23 cellular contexts compared by ENCODE assay signal in the genomic region with DNA sequence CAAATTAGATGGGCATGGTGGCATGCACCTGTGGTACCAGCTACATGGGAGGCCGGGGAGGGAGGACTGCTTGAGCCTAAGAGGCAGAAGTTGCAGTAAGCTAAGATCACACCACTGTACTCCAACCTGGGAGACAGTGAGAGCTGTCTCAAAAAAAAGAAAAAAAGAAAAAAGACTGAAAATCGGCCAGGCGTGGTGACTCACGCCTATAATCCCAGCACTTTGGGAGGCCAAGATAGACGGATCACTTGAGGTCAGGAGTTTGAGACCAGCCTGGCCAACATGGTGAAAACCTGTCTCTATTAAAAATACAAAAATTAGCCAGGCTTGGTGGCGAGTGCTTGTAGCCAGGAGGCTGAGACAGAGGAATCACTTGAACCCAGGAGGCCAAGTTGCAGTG. TPM values are rescaled to one million over a fixed set of nuclear protein-coding genes. Genes with fewer than 3 reads are reported as not detected.
DNase-seq lines count a peak whose midpoint lies in the region; ATAC-seq and TF ChIP-seq lines count a peak whose summit lies in the region.
"Had no signal": no experiment of that assay in that cellular context is flagged by ENCODE, and none has a peak within 500 bp of the region (broad histone marks: within the 10 kb centered on the region; RNA-seq: fewer than 3 reads in every experiment).

No MANE protein-coding gene starts in this region.

- no peak overlapping the region for H3K14ac ChIP-seq in IMR-90 (replicated peaks; ENCODE audit: low read depth, low read length)

- no peaks in the 10 kb centered on the region for H3K9me3 ChIP-seq in IMR-90 (ENCODE audit: control insufficient read depth, insufficient read depth, low read length)
- H3K9me3 ChIP-seq: A549; BE2C; BLaER1 treated with 17β-estradiol and CSF1 and Interleukin-3, amounts not matched to agents 10 nM and 100 nM had no signal

- no peak for TF ChIP-seq CTCF in IMR-90 (conservative IDR thresholded peaks at IDR 0.05; ENCODE audit: low read depth, low read length)

- no peak overlapping the region for H3K56ac ChIP-seq in IMR-90 (ENCODE audit: extremely low read depth, insufficient read depth, low read length)

- dilution Hi-C loops in IMR-90 (cut with HindIII; ENCODE audit: low sequenced_read_pairs, unreplicated experiment), result no loop called here

- H4K20me1 ChIP-seq in IMR-90 (ENCODE audit: insufficient read depth, low read length), result peaks cover 50% of the 10 kb centered on the region

- no peak overlapping the region for H3K18ac ChIP-seq in IMR-90 (ENCODE audit: low read depth, low read length)

- H3K4me2 ChIP-seq in IMR-90 (ENCODE audit: low read depth, low read length), result no peak overlapping the region
- H3K4me2 ChIP-seq: A549; BLaER1 treated with 17β-estradiol and CSF1 and Interleukin-3, amounts not matched to agents 10 nM and 100 nM had no signal

- H3K9me1 ChIP-seq in IMR-90 (ENCODE audit: insufficient read depth, low read length), result peaks cover 27% of the 10 kb centered on the region

- in situ Hi-C loops in IMR-90 (cut with MboI; ENCODE audit: low sequenced_read_pairs), result no loop called here

- H2BK20ac ChIP-seq in IMR-90 (ENCODE audit: low read depth, low read length), result no peak overlapping the region

- no peak overlapping the region for H2AFZ ChIP-seq in IMR-90 (replicated peaks; ENCODE audit: low read length, poor library complexity)

- H4K91ac ChIP-seq in IMR-90 (ENCODE audit: insufficient read depth, low read depth, low read length), result no peak overlapping the region

- H2AK5ac ChIP-seq in IMR-90 (ENCODE audit: low read depth, low read length), result peak overlapping the region; percentile 63; the same call in 1 of the 2 replicates

- H2AK9ac ChIP-seq in IMR-90 (replicated peaks; ENCODE audit: low read depth, low read length, poor library complexity), result no peak overlapping the region

- TF ChIP-seq RAD21 in IMR-90 (IDR thresholded peaks at IDR 0.05; ENCODE audit: low read length), result no peak

- no peaks in the 10 kb centered on the region for H3K27me3 ChIP-seq in IMR-90 (ENCODE audit: control insufficient read depth, insufficient read depth, low read length)
- H3K27me3 ChIP-seq: BE2C; BLaER1 treated with 17β-estradiol and CSF1 and Interleukin-3, amounts not matched to agents 10 nM and 100 nM had no signal

- WGBS in IMR-90 (ENCODE audit: extremely low coverage in 2 of 2, insufficient read length in 1 of 2), 2 experiments, result no CpG with 5 or more reads among the region's 6 CpGs

- DNase-seq in HCEC 1CT (peak; percentile 45), IMR-90 (no peak), amniotic epithelial cell (ENCODE audit: low read depth) (peak; percentile 27), iris pigment epithelial cell (ENCODE audit: low read depth) (peak; percentile 50), left ventricle myocardium superior (no peak), NCI-H345 (lab: John Stamatoyannopoulos, UW) (no peak), NCI-H1436 treated with DMSO at 0.1 percent for 48 hours (lab: John Stamatoyannopoulos, UW) (no peak), erythroblast (lab: John Stamatoyannopoulos, UW) (no peak)
- DNase-seq: 8988T; ACHN; AML-193; BE2C; Calu3; CD4-positive, alpha-beta T cell; CD8-positive, alpha-beta memory T cell; COR-L47; DMS53; DMS79 treated with DMSO at 0.1 percent for 48 hours; GF-D8; GOT3; HFFc6 had no signal

- no peak overlapping the region for H3K4me3 ChIP-seq in IMR-90 (ENCODE audit: insufficient read depth, low read depth, low read length)
- H3K4me3 ChIP-seq: A549; BLaER1 treated with 17β-estradiol and CSF1 and Interleukin-3, amounts not matched to agents 10 nM and 100 nM had no signal

- CTCF ChIA-PET in IMR-90 (lab: Yijun Ruan, JAX), result no interaction called here

- peaks cover 29% of the 10 kb centered on the region for H3K4me1 ChIP-seq in IMR-90 (ENCODE audit: control insufficient read depth, insufficient read depth, low read length)
- H3K4me1 ChIP-seq: BE2C had no signal

- no peak for TF ChIP-seq POLR2A in IMR-90 (IDR thresholded peaks at IDR 0.05; ENCODE audit: low read depth, low read length)
- TF ChIP-seq POLR2A in erythroblast (IDR thresholded peaks at IDR 0.05; ENCODE audit: low read length), result no peak

- intact Hi-C loops in IMR-90 (cut with micrococcal nuclease) (no loop called here), left ventricle myocardium superior (cut with micrococcal nuclease) (no loop called here)

- no peak overlapping the region for H2BK15ac ChIP-seq in IMR-90 (ENCODE audit: low read depth, low read length)

- H3K79me1 ChIP-seq in IMR-90 (ENCODE audit: low read depth in 1 of 2, low read length in 2 of 2), result peaks cover 10 to 70% of the 10 kb centered on the region in 2 experiments

- H2BK5ac ChIP-seq in IMR-90 (ENCODE audit: low read depth, low read length, poor library complexity, severe bottlenecking), result no peak overlapping the region

- BruUV-seq in IMR-90 (replicated peaks; lab: Mats Ljungman, UMichigan), result no TSS peak

- H3K4ac ChIP-seq in IMR-90 (ENCODE audit: low read depth, low read length), result no peak overlapping the region

- no peak overlapping the region for H3K9ac ChIP-seq in IMR-90 (ENCODE audit: low read depth, low read length)
- H3K9ac ChIP-seq: BLaER1 treated with 17β-estradiol and CSF1 and Interleukin-3, amounts not matched to agents 10 nM and 100 nM had no signal

- POLR2A ChIA-PET in IMR-90 (lab: Charles Lee; ENCODE audit: unreplicated experiment), result interaction anchor here (0.7 kb wide), 1 partner anchor 830 kb away, joined by 6 read pairs; no protein-coding TSS in a partner anchor

- no peak overlapping the region for H3K27ac ChIP-seq in IMR-90 (ENCODE audit: insufficient read depth, low read length)
- H3K27ac ChIP-seq: A549; BLaER1 treated with 17β-estradiol and CSF1 and Interleukin-3, amounts not matched to agents 10 nM and 100 nM had no signal

- no peak overlapping the region for H4K5ac ChIP-seq in IMR-90 (ENCODE audit: low read depth, low read length)

- H2BK120ac ChIP-seq in IMR-90 (ENCODE audit: low read depth, low read length), result no peak overlapping the region

- H3K23ac ChIP-seq in IMR-90 (ENCODE audit: low read depth, low read length), result no peak overlapping the region

- H4K8ac ChIP-seq in IMR-90 (ENCODE audit: low read depth in 2 of 2, low read length in 2 of 2), result no peak overlapping the region

- H3K36me3 ChIP-seq in IMR-90 (ENCODE audit: control insufficient read depth, insufficient read depth, low read length), result no peaks in the 10 kb centered on the region; the same call in 1 of the 2 replicates

- ATAC-seq in IMR-90 (ENCODE audit: low read depth), result no peak
- no peak for ATAC-seq in left ventricle myocardium superior
- ATAC-seq: A549 had no signal

TF ChIP-seq in IMR-90, 13 proteins besides CTCF, POLR2A, EP300 and RAD21:
- TF ChIP-seq RCOR1 (IDR thresholded peaks at IDR 0.05; ENCODE audit: insufficient replicate concordance, low read length), result no peak
- TF ChIP-seq SMC3 (IDR thresholded peaks at IDR 0.05; ENCODE audit: low read depth, low read length), result no peak
- no peak for TF ChIP-seq CEBPB (IDR thresholded peaks at IDR 0.05; ENCODE audit: low read depth, low read length)
- TF ChIP-seq USF2 (IDR thresholded peaks at IDR 0.05; ENCODE audit: low read depth, low read length), result no peak
- no peak for TF ChIP-seq RFX5 (IDR thresholded peaks at IDR 0.05; ENCODE audit: low read depth, low read length)
- no peak for TF ChIP-seq BHLHE40 (IDR thresholded peaks at IDR 0.05; ENCODE audit: low read depth, low read length)

RNA-seq across cellular contexts. Expression of gene RNF216, which starts 11.9 kb away (rescaled TPM):
- total RNA-seq in IMR-90 (2012; rRNA removed), result 26.9 and 30.1 TPM in 2 replicates
- polyA plus RNA-seq in IMR-90 (2012; rRNA removed), result 23.0 and 24.8 TPM in 2 replicates
- 17.8 and 19.6 TPM in 2 replicates for polyA plus RNA-seq in IMR-90 (2012; cell fraction: cytosol; rRNA removed)
- 33.4 and 36.7 TPM in 2 replicates for polyA plus RNA-seq in IMR-90 (2012; cell fraction: nucleus; rRNA removed; ENCODE audit: low replicate concordance)
- 24.5 TPM for total RNA-seq in left ventricle myocardium superior

Comparison
In these comparisons a context has a peak if more than half of its experiments do, and no peak if none do; other contexts are left out.
1. DNase-seq: peak in HCEC 1CT (single experiment), amniotic epithelial cell (single experiment) and iris pigment epithelial cell (single experiment); none in IMR-90 (single experiment), left ventricle myocardium superior (single experiment), NCI-H345 (single experiment), NCI-H1436 treated with DMSO at 0.1 percent for 48 hours (single experiment) and erythroblast (0 of 2).